In genomic region chr13:29436721-29437250, GRCh38 we compare ENCODE assay signal across 25 cellular contexts.
DNase-seq lines count a peak whose midpoint lies in the region; ATAC-seq, FAIRE-seq and TF ChIP-seq lines count a peak whose summit lies in the region.
"Had no signal": no experiment of that assay in that cellular context is flagged by ENCODE, and none has a peak within 500 bp of the region (broad histone marks: within the 10 kb centered on the region; RNA-seq: fewer than 3 reads in every experiment).

No MANE protein-coding gene starts in this region.

- H3K27ac ChIP-seq in ascending aorta (peak overlapping the region; percentile 88 to 90), stomach smooth muscle (ENCODE audit: low read length) (peak overlapping the region; percentile 77)
- H3K27ac ChIP-seq: vagina had no signal

- no peak for FAIRE-seq in GM19239 (lab: Jason Lieb, UNC)
- FAIRE-seq: colon, frontal cortex, H54 had no signal

- intact Hi-C loops in ascending aorta (cut with DNase I) = loop anchor here (5.0 to 10.0 kb wide), 6 partner anchors 302 to 1726 kb away; partner anchors contain the start of genes HSPH1 and USPL1

- H3K4me1 ChIP-seq in ascending aorta = peaks cover 22 to 59% of the 10 kb centered on the region in 2 donors
- H3K4me1 ChIP-seq in stomach smooth muscle (ENCODE audit: control insufficient read depth, insufficient read depth, low read length) = peaks cover 45% of the 10 kb centered on the region

- H3K36me3 ChIP-seq in ascending aorta (no peaks in the 10 kb centered on the region), stomach smooth muscle (ENCODE audit: control insufficient read depth in 2 of 2, insufficient read depth in 2 of 2, low read length in 2 of 2) (no peaks in the 10 kb centered on the region)
- H3K36me3 ChIP-seq: vagina had no signal

- no peak for TF ChIP-seq CTCF in ascending aorta (IDR thresholded peaks at IDR 0.05)

- H3K9me3 ChIP-seq in ascending aorta (no peaks in the 10 kb centered on the region), stomach smooth muscle (ENCODE audit: control insufficient read depth in 2 of 2, low read length in 2 of 2) (no peaks in the 10 kb centered on the region)
- H3K9me3 ChIP-seq: vagina had no signal

- no peak overlapping the region for H3K9ac ChIP-seq in stomach smooth muscle (ENCODE audit: low read length in 2 of 2)

- no peak overlapping the region for H3K4me3 ChIP-seq in ascending aorta
- peak overlapping the region in 1 of 2 donors; percentile 23 for H3K4me3 ChIP-seq in stomach smooth muscle (ENCODE audit: low read length in 2 of 2)
- H3K4me3 ChIP-seq: vagina had no signal

- no peaks in the 10 kb centered on the region for H3K36me3 Mint-ChIP-seq in activated T-cell treated with anti-CD3 and anti-CD28 coated beads, Interleukin-2, amount 50 U/mL, for 72 hours (ENCODE audit: insufficient read depth in 2 of 2)
- H3K36me3 Mint-ChIP-seq: brain had no signal

- no peak overlapping the region for H3K27ac Mint-ChIP-seq in activated T-cell treated with anti-CD3 and anti-CD28 coated beads, Interleukin-2, amount 50 U/mL, for 72 hours
- H3K27ac Mint-ChIP-seq: activated B cell treated with CpG ODN at 0.5 μM for 24 hours had no signal

- H3K27me3 ChIP-seq in ascending aorta (no peaks in the 10 kb centered on the region), stomach smooth muscle (ENCODE audit: control insufficient read depth in 1 of 2, insufficient read depth in 2 of 2, low read length in 2 of 2) (no peaks in the 10 kb centered on the region)
- H3K27me3 ChIP-seq: vagina had no signal

- H3K4me3 Mint-ChIP-seq in activated T-cell treated with anti-CD3 and anti-CD28 coated beads, Interleukin-2, amount 50 U/mL, for 72 hours = no peak overlapping the region
- H3K4me3 Mint-ChIP-seq: activated B cell treated with CpG ODN at 0.5 μM for 24 hours, brain, neural crest cell had no signal

- no peaks in the 10 kb centered on the region for H3K4me1 Mint-ChIP-seq in activated T-cell treated with anti-CD3 and anti-CD28 coated beads, Interleukin-2, amount 50 U/mL, for 72 hours (ENCODE audit: low read depth)
- H3K4me1 Mint-ChIP-seq: neural crest cell had no signal

- peaks cover 6% of the 10 kb centered on the region for H3K27me3 Mint-ChIP-seq in activated T-cell treated with anti-CD3 and anti-CD28 coated beads, Interleukin-2, amount 50 U/mL, for 72 hours (ENCODE audit: low read depth)
- H3K27me3 Mint-ChIP-seq: brain had no signal

- H3K9me3 Mint-ChIP-seq in activated T-cell treated with anti-CD3 and anti-CD28 coated beads, Interleukin-2, amount 50 U/mL, for 72 hours = no peaks in the 10 kb centered on the region
- H3K9me3 Mint-ChIP-seq: activated B cell treated with CpG ODN at 0.5 μM for 24 hours, brain, neural crest cell had no signal

- DNase-seq in LHCN-M2 (ENCODE audit: low read depth) (peak; percentile 29), ascending aorta (ENCODE audit: low spot score in 2 of 2) (no peak), left kidney (ENCODE audit: low read depth, low spot score) (peak; percentile 26), mucosa of gallbladder (ENCODE audit: low spot score) (no peak), GM19239 (ENCODE audit: insufficient read length, low spot score) (no peak), T-helper 9 cell (no peak)
- DNase-seq in activated T-cell treated with anti-CD3 and anti-CD28 coated beads, Interleukin-2, amount 50 U/mL, for 72 hours = no peak
- DNase-seq: activated B cell treated with CpG ODN at 0.5 μM for 24 hours; activated CD8-positive, alpha-beta memory T cell treated with anti-CD3 and anti-CD28 coated beads, Interleukin-2, amount 50 U/mL, for 4 hours; C1 segment of cervical spinal cord; DND-41; effector memory CD4-positive, alpha-beta T cell; erythroblast; NCI-H1694 treated with DMSO at 0.1 percent for 48 hours; NCI-H2171 treated with DMSO at 0.1 percent for 48 hours; NCI-H526; posterior cingulate gyrus; T1000 had no signal

- no peak for ATAC-seq in activated T-cell treated with anti-CD3 and anti-CD28 coated beads, Interleukin-2, amount 50 U/mL, for 72 hours (replicated peaks in 1 of 2)

Comparison
In these comparisons a context has a peak if more than half of its experiments do, and no peak if none do; other contexts are left out.
1. DNase-seq: peak in LHCN-M2 (single experiment) and left kidney (single experiment); none in ascending aorta (0 of 2), activated T-cell treated with anti-CD3 and anti-CD28 coated beads, Interleukin-2, amount 50 U/mL, for 72 hours (0 of 2), mucosa of gallbladder (single experiment), GM19239 (single experiment) and T-helper 9 cell (single experiment).